ENCODE assay signal across 39 cellular contexts in genomic region chr11:45704133-45704532, GRCh38. TPM values are rescaled to one million over a fixed set of nuclear protein-coding genes. Genes with fewer than 3 reads are reported as not detected.
"Had no signal": no experiment of that assay in that cellular context is flagged by ENCODE, and none has a peak within 500 bp of the region (broad histone marks: within the 10 kb centered on the region; RNA-seq: fewer than 3 reads in every experiment).

No MANE protein-coding gene starts in this region.

- H3K27ac ChIP-seq: adrenal gland, ascending aorta, body of pancreas, brain microvascular endothelial cell, breast epithelium, cardiac muscle cell had no signal

- H3K27me3 ChIP-seq: adrenal gland, ascending aorta, body of pancreas had no signal

- H3K9me3 ChIP-seq: adrenal gland, ascending aorta, body of pancreas, breast epithelium had no signal

- FAIRE-seq: astrocyte, bronchial epithelial cell had no signal

- H3K4me3 ChIP-seq: adrenal gland, ascending aorta, body of pancreas, breast epithelium, cardiac muscle cell had no signal

- H3K4me1 ChIP-seq: adrenal gland, ascending aorta, body of pancreas, breast epithelium had no signal

- DNase-seq: activated effector memory CD4-positive, alpha-beta T cell treated with anti-CD3 and anti-CD28 coated beads, Interleukin-2, amount 50 U/mL, for 16 hours; activated effector memory CD4-positive, alpha-beta T cell treated with Interleukin-2 at 50 U/mL for 16 hours; activated gamma-delta T cell; activated gamma-delta T cell treated with Interleukin-2 at 50 U/mL for 16 hours; activated naive CD4-positive, alpha-beta T cell; activated naive CD4-positive, alpha-beta T cell treated with anti-CD3 and anti-CD28 coated beads for 36 hours; activated naive CD4-positive, alpha-beta T cell treated with anti-CD3 and anti-CD28 coated beads, Interleukin-2, amount 10 ng/mL, durations not matched to agents 7 days and 5 days; activated naive CD4-positive, alpha-beta T cell treated with anti-CD3 and anti-CD28 coated beads, Interleukin-2, amount 50 U/mL, for 16 hours; activated naive CD4-positive, alpha-beta T cell treated with Interleukin-2 at 50 U/mL for 16 hours; activated naive CD8-positive, alpha-beta T cell treated with anti-CD3 and anti-CD28 coated beads for 36 hours; activated naive CD8-positive, alpha-beta T cell treated with anti-CD3 and anti-CD28 coated beads, Interleukin-2, amount 10 ng/mL, durations not matched to agents 7 days and 5 days; activated naive CD8-positive, alpha-beta T cell treated with anti-CD3 and anti-CD28 coated beads, Interleukin-2, amount 50 U/mL, for 24 hours; activated T-cell treated with anti-CD3 and anti-CD28 coated beads, Interleukin-2, amount 50 U/mL, for 1 hour; activated T-cell treated with anti-CD3 and anti-CD28 coated beads, Interleukin-2, amount 50 U/mL, for 24 hours; activated T-cell treated with anti-CD3 and anti-CD28 coated beads, Interleukin-2, amount 50 U/mL, for 4 hours; activated T-cell treated with anti-CD3 and anti-CD28 coated beads, Interleukin-2, amount 50 U/mL, for 48 hours; activated T-cell treated with anti-CD3 and anti-CD28 coated beads, Interleukin-2, amount 50 U/mL, for 72 hours; adrenal gland; amniotic stem cell; amygdala; aorta; body of pancreas; brain microvascular endothelial cell; caudate nucleus; central memory CD4-positive, alpha-beta T cell; cerebellar nuclear complex had no signal

- H3K9me3 Mint-ChIP-seq: activated naive CD4-positive, alpha-beta T cell treated with anti-CD3 and anti-CD28 coated beads for 36 hours; activated naive CD4-positive, alpha-beta T cell treated with anti-CD3 and anti-CD28 coated beads, Interleukin-2, amount 10 ng/mL, durations not matched to agents 7 days and 5 days; activated naive CD4-positive, alpha-beta T cell treated with anti-CD3 and anti-CD28 coated beads, Interleukin-2, amount 50 U/mL, for 24 hours; activated naive CD4-positive, alpha-beta T cell treated with anti-CD3 and anti-CD28 coated beads, Interleukin-2, amount 50 U/mL, for 72 hours; activated naive CD8-positive, alpha-beta T cell treated with anti-CD3 and anti-CD28 coated beads for 36 hours; activated naive CD8-positive, alpha-beta T cell treated with anti-CD3 and anti-CD28 coated beads, Interleukin-2, amount 10 ng/mL, durations not matched to agents 7 days and 5 days; activated naive CD8-positive, alpha-beta T cell treated with anti-CD3 and anti-CD28 coated beads, Interleukin-2, amount 50 U/mL, for 24 hours; activated T-cell treated with anti-CD3 and anti-CD28 coated beads, Interleukin-2, amount 50 U/mL, for 24 hours; activated T-cell treated with anti-CD3 and anti-CD28 coated beads, Interleukin-2, amount 50 U/mL, for 4 hours; activated T-cell treated with anti-CD3 and anti-CD28 coated beads, Interleukin-2, amount 50 U/mL, for 72 hours; activated T-helper 1 cell treated with anti-CD3 and anti-CD28 coated beads, Interleukin-12 subunit alpha, Interleukin-12 subunit beta, Interleukin-2, Interleukin-4 antibody, amounts not matched to agents 30 ng/mL and 10 ng/mL and 1 ng/mL, durations not matched to agents 14 hours and 24 hours and 36 hours; activated T-helper 17 cell treated with anti-CD3 and anti-CD28 coated beads, Interleukin-2, amount 50 U/mL, for 72 hours; activated T-helper 2 cell treated with anti-CD3 and anti-CD28 coated beads, Interferon-gamma antibody, Interleukin-2, Interleukin-4, amounts not matched to agents 10 μg/mL and 5 μg/mL and 100 μg/mL, durations not matched to agents 14 hours and 24 hours and 36 hours; central memory CD8-positive, alpha-beta T cell had no signal

- H3K36me3 ChIP-seq: adrenal gland, ascending aorta, brain microvascular endothelial cell, breast epithelium, cardiac muscle cell had no signal

- H3K4me1 Mint-ChIP-seq: activated naive CD4-positive, alpha-beta T cell treated with anti-CD3 and anti-CD28 coated beads, Interleukin-2, amount 50 U/mL, for 24 hours; activated naive CD8-positive, alpha-beta T cell treated with anti-CD3 and anti-CD28 coated beads for 36 hours; activated naive CD8-positive, alpha-beta T cell treated with anti-CD3 and anti-CD28 coated beads, Interleukin-2, amount 50 U/mL, for 24 hours; activated T-helper 17 cell treated with anti-CD3 and anti-CD28 coated beads, Interleukin-2, amount 50 U/mL, for 72 hours; central memory CD8-positive, alpha-beta T cell had no signal

- H3K36me3 Mint-ChIP-seq: activated naive CD4-positive, alpha-beta T cell treated with anti-CD3 and anti-CD28 coated beads, Interleukin-2, amount 10 ng/mL, durations not matched to agents 7 days and 5 days; activated naive CD4-positive, alpha-beta T cell treated with anti-CD3 and anti-CD28 coated beads, Interleukin-2, amount 50 U/mL, for 24 hours; activated naive CD4-positive, alpha-beta T cell treated with anti-CD3 and anti-CD28 coated beads, Interleukin-2, amount 50 U/mL, for 72 hours; activated naive CD8-positive, alpha-beta T cell; activated naive CD8-positive, alpha-beta T cell treated with anti-CD3 and anti-CD28 coated beads for 36 hours; activated naive CD8-positive, alpha-beta T cell treated with anti-CD3 and anti-CD28 coated beads, Interleukin-2, amount 10 ng/mL, durations not matched to agents 7 days and 5 days; brain had no signal

- H3K27ac Mint-ChIP-seq: activated naive CD4-positive, alpha-beta T cell treated with anti-CD3 and anti-CD28 coated beads for 36 hours; activated naive CD4-positive, alpha-beta T cell treated with anti-CD3 and anti-CD28 coated beads, Interleukin-2, amount 10 ng/mL, durations not matched to agents 7 days and 5 days; activated naive CD4-positive, alpha-beta T cell treated with anti-CD3 and anti-CD28 coated beads, Interleukin-2, amount 50 U/mL, for 24 hours; activated naive CD4-positive, alpha-beta T cell treated with anti-CD3 and anti-CD28 coated beads, Interleukin-2, amount 50 U/mL, for 72 hours; activated naive CD8-positive, alpha-beta T cell; activated naive CD8-positive, alpha-beta T cell treated with anti-CD3 and anti-CD28 coated beads for 36 hours; activated naive CD8-positive, alpha-beta T cell treated with anti-CD3 and anti-CD28 coated beads, Interleukin-2, amount 10 ng/mL, durations not matched to agents 7 days and 5 days; activated naive CD8-positive, alpha-beta T cell treated with anti-CD3 and anti-CD28 coated beads, Interleukin-2, amount 50 U/mL, for 24 hours; activated T-cell treated with anti-CD3 and anti-CD28 coated beads, Interleukin-2, amount 50 U/mL, for 24 hours; activated T-cell treated with anti-CD3 and anti-CD28 coated beads, Interleukin-2, amount 50 U/mL, for 72 hours; activated T-helper 1 cell treated with anti-CD3 and anti-CD28 coated beads, Interleukin-12 subunit alpha, Interleukin-12 subunit beta, Interleukin-2, Interleukin-4 antibody, amounts not matched to agents 30 ng/mL and 10 ng/mL and 1 ng/mL, durations not matched to agents 14 hours and 24 hours and 36 hours; activated T-helper 17 cell treated with anti-CD3 and anti-CD28 coated beads, Interleukin-2, amount 50 U/mL, for 72 hours; activated T-helper 2 cell treated with anti-CD3 and anti-CD28 coated beads, Interferon-gamma antibody, Interleukin-2, Interleukin-4, amounts not matched to agents 10 μg/mL and 5 μg/mL and 100 μg/mL, durations not matched to agents 14 hours and 24 hours and 36 hours; brain had no signal

- ATAC-seq: activated naive CD4-positive, alpha-beta T cell treated with anti-CD3 and anti-CD28 coated beads, Interleukin-2, amount 50 U/mL, for 72 hours; activated naive CD8-positive, alpha-beta T cell treated with anti-CD3 and anti-CD28 coated beads, Interleukin-2, amount 50 U/mL, for 24 hours; activated T-cell treated with anti-CD3 and anti-CD28 coated beads, Interleukin-2, amount 50 U/mL, for 4 hours; activated T-cell treated with anti-CD3 and anti-CD28 coated beads, Interleukin-2, amount 50 U/mL, for 72 hours; activated T-helper 17 cell treated with anti-CD3 and anti-CD28 coated beads, Interleukin-2, amount 50 U/mL, for 72 hours; body of pancreas had no signal

- H3K4me3 Mint-ChIP-seq: activated naive CD4-positive, alpha-beta T cell treated with anti-CD3 and anti-CD28 coated beads for 36 hours; activated naive CD4-positive, alpha-beta T cell treated with anti-CD3 and anti-CD28 coated beads, Interleukin-2, amount 10 ng/mL, durations not matched to agents 7 days and 5 days; activated naive CD4-positive, alpha-beta T cell treated with anti-CD3 and anti-CD28 coated beads, Interleukin-2, amount 50 U/mL, for 24 hours; activated naive CD8-positive, alpha-beta T cell; activated naive CD8-positive, alpha-beta T cell treated with anti-CD3 and anti-CD28 coated beads for 36 hours; activated naive CD8-positive, alpha-beta T cell treated with anti-CD3 and anti-CD28 coated beads, Interleukin-2, amount 10 ng/mL, durations not matched to agents 7 days and 5 days; activated naive CD8-positive, alpha-beta T cell treated with anti-CD3 and anti-CD28 coated beads, Interleukin-2, amount 50 U/mL, for 24 hours; activated T-cell treated with anti-CD3 and anti-CD28 coated beads, Interleukin-2, amount 50 U/mL, for 24 hours; activated T-cell treated with anti-CD3 and anti-CD28 coated beads, Interleukin-2, amount 50 U/mL, for 4 hours; activated T-cell treated with anti-CD3 and anti-CD28 coated beads, Interleukin-2, amount 50 U/mL, for 72 hours; activated T-helper 1 cell treated with anti-CD3 and anti-CD28 coated beads, Interleukin-12 subunit alpha, Interleukin-12 subunit beta, Interleukin-2, Interleukin-4 antibody, amounts not matched to agents 30 ng/mL and 10 ng/mL and 1 ng/mL, durations not matched to agents 14 hours and 24 hours and 36 hours; activated T-helper 17 cell treated with anti-CD3 and anti-CD28 coated beads, Interleukin-2, amount 50 U/mL, for 72 hours; brain; central memory CD8-positive, alpha-beta T cell had no signal

RNA-seq across cellular contexts. Expression of gene CHST1, which starts 38.7 kb away (rescaled TPM):
- total RNA-seq: activated naive CD4-positive, alpha-beta T cell treated with anti-CD3 and anti-CD28 coated beads for 36 hours; activated naive CD8-positive, alpha-beta T cell treated with anti-CD3 and anti-CD28 coated beads for 36 hours; activated naive CD8-positive, alpha-beta T cell treated with anti-CD3 and anti-CD28 coated beads, Interleukin-2, amount 10 ng/mL, durations not matched to agents 7 days and 5 days; activated T-helper 17 cell treated with anti-CD3 and anti-CD28 coated beads, Interleukin-2, amount 50 U/mL, for 72 hours had no signal
